10 cellular contexts compared by ENCODE assay signal in the genomic region with DNA sequence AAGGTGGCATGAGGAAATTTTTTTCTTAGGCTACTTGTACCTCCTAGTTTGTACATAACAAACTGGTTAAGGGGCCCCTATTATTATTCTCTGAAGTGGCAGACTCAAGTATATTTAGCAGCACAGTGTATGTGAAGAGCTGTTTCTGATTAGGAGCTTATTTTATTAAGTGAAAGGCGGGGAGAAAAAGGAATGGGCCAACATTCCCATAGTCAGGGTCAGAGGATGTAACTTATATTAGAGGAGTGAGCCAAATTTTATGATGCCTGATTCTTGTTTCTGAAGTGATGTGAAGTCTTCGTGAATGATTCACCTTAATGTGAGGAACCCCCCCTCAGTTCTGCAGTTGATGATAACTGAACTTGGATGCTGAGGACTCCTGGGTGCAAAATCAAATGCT. TPM values are rescaled to one million over a fixed set of nuclear protein-coding genes. Genes with fewer than 3 reads are reported as not detected.
DNase-seq lines count a peak whose midpoint lies in the region; ATAC-seq and TF ChIP-seq lines count a peak whose summit lies in the region.
"Had no signal": no experiment of that assay in that cellular context is flagged by ENCODE, and none has a peak within 500 bp of the region (broad histone marks: within the 10 kb centered on the region; RNA-seq: fewer than 3 reads in every experiment).

No MANE protein-coding gene starts in this region.

- no peak for DNase-seq in activated T-cell treated with anti-CD3 and anti-CD28 coated beads, Interleukin-2, amount 50 U/mL, for 24 hours
- DNase-seq in activated T-cell treated with anti-CD3 and anti-CD28 coated beads, Interleukin-2, amount 50 U/mL, for 48 hours, result no peak
- DNase-seq in activated CD4-positive, alpha-beta memory T cell treated with anti-CD3 and anti-CD28 coated beads for 36 hours, result no peak
- DNase-seq in left ventricle myocardium superior (no peak), erythroblast (lab: John Stamatoyannopoulos, UW) (no peak)
- no peak for DNase-seq in stimulated activated effector memory CD8-positive, alpha-beta T cell treated with anti-CD3 and anti-CD28 coated beads, Interleukin-12 subunit alpha, Interleukin-12 subunit beta, amount 100 ng/mL, for 72 hours (ENCODE audit: low spot score in 2 of 2)
- DNase-seq: IMR-90, NCI-H2081 had no signal

- no peak for TF ChIP-seq POLR2A in erythroblast (IDR thresholded peaks at IDR 0.05; ENCODE audit: low read length)

- peak; percentile 39 for ATAC-seq in left ventricle myocardium superior
- ATAC-seq in stimulated activated effector memory CD8-positive, alpha-beta T cell treated with anti-CD3 and anti-CD28 coated beads, Interleukin-12 subunit alpha, Interleukin-12 subunit beta, amount 100 ng/mL, for 72 hours, result no peak
- no peak for ATAC-seq in GM21390 (IDR thresholded peaks at IDR 0.05; ENCODE audit: unreplicated experiment)
- no peak for ATAC-seq in HG03442 (IDR thresholded peaks at IDR 0.05; ENCODE audit: unreplicated experiment)

- CTCF ChIA-PET in activated CD4-positive, alpha-beta memory T cell treated with anti-CD3 and anti-CD28 coated beads for 36 hours (lab: Charles Lee), result interaction anchor here (0.6 to 2.4 kb wide), 13 partner anchors 9 to 701 kb away, joined by 3 to 10 read pairs (median 3); a partner anchor contains a TSS

- intact Hi-C loops in activated CD4-positive, alpha-beta memory T cell treated with anti-CD3 and anti-CD28 coated beads for 36 hours (cut with micrococcal nuclease), result loop anchor here (1.0 to 10.0 kb wide), 3 partner anchors 8 to 397 kb away; no protein-coding TSS in a partner anchor
- intact Hi-C loops in left ventricle myocardium superior (cut with micrococcal nuclease), result no loop called here

- H3K9me3 Mint-ChIP-seq in activated T-cell treated with anti-CD3 and anti-CD28 coated beads, Interleukin-2, amount 50 U/mL, for 24 hours, result peaks cover 2% of the 10 kb centered on the region
- H3K9me3 Mint-ChIP-seq in activated CD4-positive, alpha-beta memory T cell treated with anti-CD3 and anti-CD28 coated beads for 36 hours, result no peaks in the 10 kb centered on the region
- no peaks in the 10 kb centered on the region for H3K9me3 Mint-ChIP-seq in stimulated activated effector memory CD8-positive, alpha-beta T cell treated with anti-CD3 and anti-CD28 coated beads, Interleukin-12 subunit alpha, Interleukin-12 subunit beta, amount 100 ng/mL, for 72 hours

- peaks cover 61% of the 10 kb centered on the region for H3K36me3 Mint-ChIP-seq in activated T-cell treated with anti-CD3 and anti-CD28 coated beads, Interleukin-2, amount 50 U/mL, for 24 hours (ENCODE audit: low read depth)
- H3K36me3 Mint-ChIP-seq in activated CD4-positive, alpha-beta memory T cell treated with anti-CD3 and anti-CD28 coated beads for 36 hours, result peaks cover 37% of the 10 kb centered on the region
- peaks cover 86% of the 10 kb centered on the region for H3K36me3 Mint-ChIP-seq in stimulated activated effector memory CD8-positive, alpha-beta T cell treated with anti-CD3 and anti-CD28 coated beads, Interleukin-12 subunit alpha, Interleukin-12 subunit beta, amount 100 ng/mL, for 72 hours

- no peaks in the 10 kb centered on the region for H3K27me3 Mint-ChIP-seq in activated T-cell treated with anti-CD3 and anti-CD28 coated beads, Interleukin-2, amount 50 U/mL, for 24 hours
- no peaks in the 10 kb centered on the region for H3K27me3 Mint-ChIP-seq in activated CD4-positive, alpha-beta memory T cell treated with anti-CD3 and anti-CD28 coated beads for 36 hours

- H3K4me3 Mint-ChIP-seq in activated T-cell treated with anti-CD3 and anti-CD28 coated beads, Interleukin-2, amount 50 U/mL, for 24 hours, result peak overlapping the region; percentile 92
- peak overlapping the region; percentile 83 for H3K4me3 Mint-ChIP-seq in activated CD4-positive, alpha-beta memory T cell treated with anti-CD3 and anti-CD28 coated beads for 36 hours
- H3K4me3 Mint-ChIP-seq in stimulated activated effector memory CD8-positive, alpha-beta T cell treated with anti-CD3 and anti-CD28 coated beads, Interleukin-12 subunit alpha, Interleukin-12 subunit beta, amount 100 ng/mL, for 72 hours, result peak overlapping the region; percentile 81

- peaks cover 62% of the 10 kb centered on the region for H3K4me1 Mint-ChIP-seq in activated T-cell treated with anti-CD3 and anti-CD28 coated beads, Interleukin-2, amount 50 U/mL, for 24 hours (ENCODE audit: low read depth)
- H3K4me1 Mint-ChIP-seq in activated CD4-positive, alpha-beta memory T cell treated with anti-CD3 and anti-CD28 coated beads for 36 hours (ENCODE audit: low read depth), result peaks cover 51% of the 10 kb centered on the region
- peaks cover 59% of the 10 kb centered on the region for H3K4me1 Mint-ChIP-seq in stimulated activated effector memory CD8-positive, alpha-beta T cell treated with anti-CD3 and anti-CD28 coated beads, Interleukin-12 subunit alpha, Interleukin-12 subunit beta, amount 100 ng/mL, for 72 hours

- peak overlapping the region; percentile 96 for H3K27ac Mint-ChIP-seq in activated T-cell treated with anti-CD3 and anti-CD28 coated beads, Interleukin-2, amount 50 U/mL, for 24 hours
- H3K27ac Mint-ChIP-seq in activated CD4-positive, alpha-beta memory T cell treated with anti-CD3 and anti-CD28 coated beads for 36 hours, result peak overlapping the region; percentile 94
- peak overlapping the region; percentile 88 for H3K27ac Mint-ChIP-seq in stimulated activated effector memory CD8-positive, alpha-beta T cell treated with anti-CD3 and anti-CD28 coated beads, Interleukin-12 subunit alpha, Interleukin-12 subunit beta, amount 100 ng/mL, for 72 hours

- POLR2A ChIA-PET in activated CD4-positive, alpha-beta memory T cell treated with anti-CD3 and anti-CD28 coated beads for 36 hours (lab: Charles Lee), result interaction anchor here (1.0 to 5.9 kb wide), 11 partner anchors 8 to 236 kb away, joined by 3 to 128 read pairs (median 5); a partner anchor contains a TSS

RNA-seq across cellular contexts. Expression of a gene that starts 2.8 kb away (rescaled TPM):
- 10 to 100 TPM; 75.7 to 76.6 TPM for total RNA-seq in activated CD4-positive, alpha-beta memory T cell treated with anti-CD3 and anti-CD28 coated beads for 36 hours
- 63.3 TPM for total RNA-seq in left ventricle myocardium superior
